8 cellular contexts compared by ENCODE assay signal in the genomic region with DNA sequence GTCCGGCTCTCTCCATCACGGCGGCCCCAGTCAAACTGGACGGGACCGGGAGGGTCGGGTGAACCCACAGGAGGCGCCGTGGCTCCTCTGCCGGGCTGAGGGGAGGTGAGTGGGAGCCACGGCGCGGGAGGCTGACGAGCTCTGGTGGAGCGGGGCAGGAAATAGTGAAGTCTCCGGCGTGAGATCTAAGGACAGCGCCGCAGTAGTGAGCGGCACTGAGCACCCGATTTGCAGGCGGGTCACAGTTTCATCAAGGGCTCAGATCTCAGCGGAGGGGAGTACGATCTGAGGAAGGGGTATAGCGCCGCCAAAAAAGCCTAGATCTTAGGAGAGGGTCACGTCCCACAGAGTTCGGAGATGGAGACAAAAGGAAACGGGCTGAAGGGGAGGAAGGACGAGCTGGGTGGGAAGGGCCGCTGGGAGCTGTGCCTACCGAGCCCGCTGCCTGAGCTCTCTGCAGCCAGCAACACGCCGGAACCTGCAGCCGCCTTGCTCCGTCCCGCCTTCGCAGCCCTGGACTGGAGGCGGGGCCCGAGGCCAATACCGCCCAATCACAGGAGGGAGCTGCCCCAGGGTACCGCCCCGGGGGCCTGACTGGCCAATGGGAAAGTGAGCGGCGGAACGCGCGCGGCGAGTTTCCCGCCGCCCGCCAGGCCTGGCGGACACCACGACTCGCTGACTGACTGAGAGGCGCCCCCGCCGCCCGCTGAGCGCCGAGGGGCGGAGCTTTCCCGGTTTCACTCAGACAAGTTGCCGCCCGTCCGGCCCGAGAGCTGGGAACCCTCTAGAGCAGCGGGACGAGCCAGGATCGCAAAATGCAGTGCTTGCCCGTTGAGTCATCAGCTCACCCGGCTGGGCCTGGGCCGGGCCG. TPM values are rescaled to one million over a fixed set of nuclear protein-coding genes. Genes with fewer than 3 reads are reported as not detected.
DNase-seq lines count a peak whose midpoint lies in the region; FAIRE-seq and TF ChIP-seq lines count a peak whose summit lies in the region.

No MANE protein-coding gene starts in this region.

- H3K27me3 ChIP-seq in HAP-1 (ENCODE audit: low read depth) (no peaks in the 10 kb centered on the region), MG63 (no peaks in the 10 kb centered on the region)

- TF ChIP-seq CTCF in nephron progenitor cell (IDR thresholded peaks at IDR 0.05) = no peak

- peaks cover 10% of the 10 kb centered on the region for H3K4me1 ChIP-seq in HAP-1

- peak overlapping the region; percentile 52 for H3K4me3 ChIP-seq in HAP-1
- H3K4me3 ChIP-seq in MG63 = peak overlapping the region; percentile 57

- FAIRE-seq in G401.6 (lab: Jason Lieb, UNC) = peak; percentile 98

- H3K36me3 ChIP-seq in HAP-1 (replicated peaks) (no peaks in the 10 kb centered on the region), MG63 (no peaks in the 10 kb centered on the region)

- in situ Hi-C loops in HAP-1 (cut with MboI; ENCODE audit: low sequenced_read_pairs) = no loop called here

- H3K27me3 Mint-ChIP-seq in nephron progenitor cell (ENCODE audit: low read depth, poor library complexity) = peaks cover 3% of the 10 kb centered on the region
- H3K27me3 Mint-ChIP-seq in stimulated activated naive CD8-positive, alpha-beta T cell treated with anti-CD3 and anti-CD28 coated beads, Interleukin-15, Interleukin-2, amounts not matched to agents 100 ng/mL and 50 ng/mL, for 24 hours = no peaks in the 10 kb centered on the region

- H3K9me3 ChIP-seq in HAP-1 = no peaks in the 10 kb centered on the region
- H3K9me3 ChIP-seq in MG63 = no peaks in the 10 kb centered on the region

- no peaks in the 10 kb centered on the region for H3K36me3 Mint-ChIP-seq in nephron progenitor cell (ENCODE audit: low read depth)
- H3K36me3 Mint-ChIP-seq in stimulated activated naive CD8-positive, alpha-beta T cell treated with anti-CD3 and anti-CD28 coated beads, Interleukin-15, Interleukin-2, amounts not matched to agents 100 ng/mL and 50 ng/mL, for 24 hours (ENCODE audit: low read depth) = no peaks in the 10 kb centered on the region

- DNase-seq in HAP-1 (ENCODE audit: low spot score in 2 of 2) (peak; percentile 93 to 97), MG63 (peak; percentile 99), SHP77 (lab: John Stamatoyannopoulos, UW) (peak; percentile 93), activated gamma-delta T cell (lab: John Stamatoyannopoulos, UW) (peak; percentile 89), fibroblast of the conjunctiva (ENCODE audit: low read depth) (peak; percentile 96), nephron progenitor cell (peak; percentile 96)

- no peaks in the 10 kb centered on the region for H3K9me3 Mint-ChIP-seq in nephron progenitor cell
- no peaks in the 10 kb centered on the region for H3K9me3 Mint-ChIP-seq in stimulated activated naive CD8-positive, alpha-beta T cell treated with anti-CD3 and anti-CD28 coated beads, Interleukin-15, Interleukin-2, amounts not matched to agents 100 ng/mL and 50 ng/mL, for 24 hours

- H3K4me3 Mint-ChIP-seq in nephron progenitor cell = peak overlapping the region; percentile 91
- peak overlapping the region; percentile 84 for H3K4me3 Mint-ChIP-seq in stimulated activated naive CD8-positive, alpha-beta T cell treated with anti-CD3 and anti-CD28 coated beads, Interleukin-15, Interleukin-2, amounts not matched to agents 100 ng/mL and 50 ng/mL, for 24 hours

- H3K4me1 Mint-ChIP-seq in nephron progenitor cell = peaks cover 47% of the 10 kb centered on the region
- H3K4me1 Mint-ChIP-seq in stimulated activated naive CD8-positive, alpha-beta T cell treated with anti-CD3 and anti-CD28 coated beads, Interleukin-15, Interleukin-2, amounts not matched to agents 100 ng/mL and 50 ng/mL, for 24 hours (ENCODE audit: low read depth) = peaks cover 23% of the 10 kb centered on the region

- H3K27ac Mint-ChIP-seq in nephron progenitor cell = peak overlapping the region; percentile 55
- H3K27ac Mint-ChIP-seq in stimulated activated naive CD8-positive, alpha-beta T cell treated with anti-CD3 and anti-CD28 coated beads, Interleukin-15, Interleukin-2, amounts not matched to agents 100 ng/mL and 50 ng/mL, for 24 hours = peak overlapping the region; percentile 91

RNA-seq across cellular contexts. Expression of a gene that starts 1.9 kb away (rescaled TPM):
- total RNA-seq in MG63 (2014; rRNA removed; shearing (Covaris generic); ENCODE audit: low replicate concordance) = not detected in 2 replicates

RNA-seq across cellular contexts. Expression of a gene that starts 25.2 kb away (rescaled TPM):
- total RNA-seq in MG63 (2014; rRNA removed; shearing (Covaris generic); ENCODE audit: low replicate concordance) = 10.0 and 13.0 TPM in 2 replicates

RNA-seq across cellular contexts. Expression of a gene that starts 35.4 kb away (rescaled TPM):
- 12.2 and 15.6 TPM in 2 replicates for total RNA-seq in MG63 (2014; rRNA removed; shearing (Covaris generic); ENCODE audit: low replicate concordance)

RNA-seq across cellular contexts. Expression of a gene that starts 38.4 kb away (rescaled TPM):
- 3.5 and 12.7 TPM in 2 replicates for total RNA-seq in MG63 (2014; rRNA removed; shearing (Covaris generic); ENCODE audit: low replicate concordance)

RNA-seq across cellular contexts. Expression of a gene that starts 48.9 kb away (rescaled TPM):
- total RNA-seq in MG63 (2014; rRNA removed; shearing (Covaris generic); ENCODE audit: low replicate concordance) = not detected in 2 replicates

Comparison
In these comparisons a context has a peak if more than half of its experiments do, and no peak if none do; other contexts are left out.
1. Peak in every context shown above with its lines: DNase-seq and H3K4me3 ChIP-seq.